In genomic region chr18:7454429-7454828, GRCh38 we compare ENCODE assay signal across 26 cellular contexts.
"Had no signal": no experiment of that assay in that cellular context is flagged by ENCODE, and none has a peak within 500 bp of the region (broad histone marks: within the 10 kb centered on the region; RNA-seq: fewer than 3 reads in every experiment).

No MANE protein-coding gene starts in this region.

- H3K9me3 ChIP-seq: esophagus squamous epithelium, gastrocnemius medialis, heart right ventricle, left lung, lower lobe of right lung had no signal

- H3K4me3 ChIP-seq: coronary artery, dorsolateral prefrontal cortex, esophagus squamous epithelium, gastrocnemius medialis, heart right ventricle, left lung, lower lobe of right lung had no signal

- ATAC-seq: esophagus mucosa, gastrocnemius medialis, heart right ventricle, left cardiac atrium, left lung, left ventricle myocardium superior, lower lobe of right lung had no signal

- H3K27me3 ChIP-seq: esophagus squamous epithelium, gastrocnemius medialis, heart right ventricle, left lung had no signal

- H3K4me1 ChIP-seq: esophagus squamous epithelium, gastrocnemius medialis, left lung, lower lobe of right lung had no signal

- DNase-seq: dermis blood vessel endothelial cell; dorsolateral prefrontal cortex; effector CD4-positive, alpha-beta T cell; effector memory CD4-positive, alpha-beta T cell; erythroblast; esophagus squamous epithelium; foreskin fibroblast; foreskin melanocyte; gastrocnemius medialis; glutamatergic neuron; head of caudate nucleus; heart right ventricle; hippocampal formation; left cardiac atrium; left lung; left ventricle myocardium superior; lower lobe of right lung; mesenchymal stem cell; midbrain had no signal

- H3K27ac ChIP-seq: coronary artery, dorsolateral prefrontal cortex, epithelial cell of prostate, esophagus squamous epithelium, gastrocnemius medialis, heart right ventricle, left lung, lower lobe of right lung had no signal

- H3K36me3 ChIP-seq: esophagus squamous epithelium, gastrocnemius medialis, heart right ventricle, left lung, lower lobe of right lung had no signal

- FAIRE-seq: colon, endometrium, islet of Langerhans, keratinocyte had no signal
